ENCODE assay signal across 10 cellular contexts in the genomic region with DNA sequence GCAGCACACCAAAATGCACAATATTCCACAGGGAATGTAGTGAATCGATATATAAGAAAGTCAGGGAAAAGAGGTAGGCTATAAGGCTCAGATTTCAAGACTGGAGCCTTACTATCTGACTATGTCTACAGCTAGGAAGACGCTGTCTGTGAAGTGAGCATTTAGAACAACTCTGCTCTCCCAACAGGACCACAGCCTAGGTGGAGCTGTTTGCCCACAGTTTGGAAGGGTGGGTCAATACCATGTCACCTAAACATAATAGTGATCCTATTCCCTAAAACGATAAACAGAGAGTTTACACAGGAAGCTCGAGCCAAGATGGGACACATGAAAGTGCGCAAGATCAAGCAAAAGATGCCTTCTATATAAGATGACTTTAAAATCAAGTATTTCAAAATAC.
"Had no signal": no experiment of that assay in that cellular context is flagged by ENCODE, and none has a peak within 500 bp of the region (broad histone marks: within the 10 kb centered on the region; RNA-seq: fewer than 3 reads in every experiment).

No MANE protein-coding gene starts in this region.

- H3K27ac Mint-ChIP-seq: activated naive CD8-positive, alpha-beta T cell treated with anti-CD3 and anti-CD28 coated beads, Interleukin-2, amount 50 U/mL, for 24 hours; activated T-helper 1 cell treated with anti-CD3 and anti-CD28 coated beads, Interleukin-12 subunit alpha, Interleukin-12 subunit beta, Interleukin-2, Interleukin-4 antibody, amounts not matched to agents 30 ng/mL and 10 ng/mL and 1 ng/mL, durations not matched to agents 14 hours and 24 hours and 36 hours; naive thymus-derived CD4-positive, alpha-beta T cell had no signal

- H3K4me3 ChIP-seq: skin epidermis, thyroid gland had no signal

- H3K27me3 ChIP-seq: foreskin keratinocyte, thyroid gland had no signal

- H3K27ac ChIP-seq: foreskin keratinocyte, skin epidermis, thyroid gland had no signal

- DNase-seq: activated CD4-positive, alpha-beta T cell treated with anti-CD3 and anti-CD28 coated beads for 48 hours; activated naive CD4-positive, alpha-beta T cell treated with Interleukin-2 at 50 U/mL for 16 hours; activated naive CD8-positive, alpha-beta T cell treated with anti-CD3 and anti-CD28 coated beads, Interleukin-2, amount 50 U/mL, for 24 hours; foreskin keratinocyte; naive thymus-derived CD4-positive, alpha-beta T cell; thyroid gland had no signal

- H3K4me1 ChIP-seq: foreskin keratinocyte, thyroid gland had no signal

- H3K9me3 ChIP-seq: thyroid gland had no signal

- FAIRE-seq: astrocyte, islet of Langerhans had no signal

- ATAC-seq: activated naive CD8-positive, alpha-beta T cell treated with anti-CD3 and anti-CD28 coated beads, Interleukin-2, amount 50 U/mL, for 24 hours; foreskin keratinocyte; naive thymus-derived CD4-positive, alpha-beta T cell had no signal

- H3K4me3 Mint-ChIP-seq: activated naive CD8-positive, alpha-beta T cell treated with anti-CD3 and anti-CD28 coated beads, Interleukin-2, amount 50 U/mL, for 24 hours; activated T-helper 1 cell treated with anti-CD3 and anti-CD28 coated beads, Interleukin-12 subunit alpha, Interleukin-12 subunit beta, Interleukin-2, Interleukin-4 antibody, amounts not matched to agents 30 ng/mL and 10 ng/mL and 1 ng/mL, durations not matched to agents 14 hours and 24 hours and 36 hours; naive thymus-derived CD4-positive, alpha-beta T cell had no signal

- H3K36me3 ChIP-seq: thyroid gland had no signal

- H3K4me1 Mint-ChIP-seq: activated naive CD8-positive, alpha-beta T cell treated with anti-CD3 and anti-CD28 coated beads, Interleukin-2, amount 50 U/mL, for 24 hours; naive thymus-derived CD4-positive, alpha-beta T cell had no signal

- H3K27me3 Mint-ChIP-seq: activated naive CD8-positive, alpha-beta T cell treated with anti-CD3 and anti-CD28 coated beads, Interleukin-2, amount 50 U/mL, for 24 hours; naive thymus-derived CD4-positive, alpha-beta T cell had no signal

- H3K36me3 Mint-ChIP-seq: naive thymus-derived CD4-positive, alpha-beta T cell had no signal
